In genomic region chr10:31838065-31838464, GRCh38 we compare ENCODE assay signal across 12 cellular contexts.
"Had no signal": no experiment of that assay in that cellular context is flagged by ENCODE, and none has a peak within 500 bp of the region (broad histone marks: within the 10 kb centered on the region; RNA-seq: fewer than 3 reads in every experiment).

No MANE protein-coding gene starts in this region.

- H3K36me3 Mint-ChIP-seq: activated naive CD4-positive, alpha-beta T cell treated with anti-CD3 and anti-CD28 coated beads, Interleukin-2, amount 10 ng/mL, durations not matched to agents 7 days and 5 days had no signal

- ATAC-seq: heart left ventricle, lower lobe of right lung, T-cell had no signal

- H3K4me1 ChIP-seq: heart left ventricle, lower lobe of right lung had no signal

- H3K9me3 ChIP-seq: adrenal gland, heart left ventricle, lower lobe of right lung, ovary had no signal

- H3K4me3 ChIP-seq: adrenal gland, heart left ventricle, lower lobe of right lung, ovary had no signal

- H3K27me3 ChIP-seq: adrenal gland, heart left ventricle, ovary had no signal

- H3K27ac Mint-ChIP-seq: activated naive CD4-positive, alpha-beta T cell treated with anti-CD3 and anti-CD28 coated beads, Interleukin-2, amount 10 ng/mL, durations not matched to agents 7 days and 5 days; activated T-helper 2 cell treated with anti-CD3 and anti-CD28 coated beads, Interferon-gamma antibody, Interleukin-2, Interleukin-4, amounts not matched to agents 10 μg/mL and 5 μg/mL and 100 μg/mL, durations not matched to agents 14 hours and 24 hours and 36 hours; T-cell had no signal

- H3K9me3 Mint-ChIP-seq: activated naive CD4-positive, alpha-beta T cell treated with anti-CD3 and anti-CD28 coated beads, Interleukin-2, amount 10 ng/mL, durations not matched to agents 7 days and 5 days; activated T-helper 2 cell treated with anti-CD3 and anti-CD28 coated beads, Interferon-gamma antibody, Interleukin-2, Interleukin-4, amounts not matched to agents 10 μg/mL and 5 μg/mL and 100 μg/mL, durations not matched to agents 14 hours and 24 hours and 36 hours; T-cell had no signal

- H3K36me3 ChIP-seq: adrenal gland, lower lobe of right lung, ovary had no signal

- DNase-seq: activated CD4-positive, alpha-beta T cell treated with anti-CD3 and anti-CD28 coated beads, Interleukin-2, amount 50 U/mL, for 48 hours; activated naive CD4-positive, alpha-beta T cell treated with anti-CD3 and anti-CD28 coated beads, Interleukin-2, amount 10 ng/mL, durations not matched to agents 7 days and 5 days; adrenal gland; foreskin melanocyte; heart left ventricle; lower lobe of right lung; ovary; stimulated activated CD4-positive, alpha-beta T cell treated with anti-CD3 and anti-CD28 coated beads, Interleukin-1b, Interleukin-23, amount 100 ng/mL, for 48 hours; T-cell; T1000 had no signal

- FAIRE-seq: endothelial cell of umbilical vein had no signal

- H3K27ac ChIP-seq: adrenal gland, heart left ventricle, lower lobe of right lung, ovary had no signal

- H3K27me3 Mint-ChIP-seq: activated naive CD4-positive, alpha-beta T cell treated with anti-CD3 and anti-CD28 coated beads, Interleukin-2, amount 10 ng/mL, durations not matched to agents 7 days and 5 days; T-cell had no signal

- H3K4me3 Mint-ChIP-seq: activated naive CD4-positive, alpha-beta T cell treated with anti-CD3 and anti-CD28 coated beads, Interleukin-2, amount 10 ng/mL, durations not matched to agents 7 days and 5 days; T-cell had no signal
